In the genomic region with DNA sequence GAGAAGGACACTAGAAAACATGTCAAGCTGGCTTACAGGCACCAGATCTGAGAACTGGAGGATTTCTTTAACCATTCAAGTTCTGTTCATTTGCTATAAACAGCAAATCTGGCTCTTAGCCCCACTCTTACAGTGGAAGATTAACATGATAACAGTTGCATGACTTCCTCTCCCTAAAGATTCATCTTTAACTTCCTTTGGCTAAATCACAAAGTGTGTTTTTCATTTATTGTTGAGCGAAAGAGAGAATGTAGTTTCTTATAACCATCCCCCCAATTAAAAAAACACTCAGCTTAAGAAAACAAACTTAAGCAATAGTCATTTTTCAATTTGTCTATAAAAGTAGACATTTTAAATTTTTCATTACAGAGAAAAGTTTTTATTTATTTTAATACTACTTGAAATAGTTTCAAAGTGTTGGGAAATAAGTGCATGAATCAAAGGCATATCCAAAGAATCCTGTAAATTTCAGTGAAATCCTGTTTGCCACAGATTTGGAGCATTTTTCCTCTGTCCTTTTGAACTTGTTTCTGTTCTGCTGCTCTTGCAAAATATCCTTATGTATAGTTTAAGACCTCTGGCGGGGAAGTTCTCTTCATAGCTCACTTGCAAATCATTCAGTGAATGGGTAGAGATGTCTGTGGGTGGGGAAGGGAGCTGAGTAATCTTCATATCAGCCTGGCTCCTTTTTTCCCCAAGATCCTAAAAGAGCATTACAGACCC, we compare ENCODE assay signal across 11 cellular contexts.
DNase-seq lines count a peak whose midpoint lies in the region; ATAC-seq and TF ChIP-seq lines count a peak whose summit lies in the region.
"Had no signal": no experiment of that assay in that cellular context is flagged by ENCODE, and none has a peak within 500 bp of the region (broad histone marks: within the 10 kb centered on the region; RNA-seq: fewer than 3 reads in every experiment).

No MANE protein-coding gene starts in this region.

- no peaks in the 10 kb centered on the region for H3K27me3 ChIP-seq in upper lobe of right lung

- no peaks in the 10 kb centered on the region for H3K36me3 Mint-ChIP-seq in natural killer cell
- H3K36me3 Mint-ChIP-seq: brain; natural killer cell treated with Interleukin-12 subunit alpha and Interleukin-12 subunit beta and Interleukin-15 and Interleukin-18, amount 100 ng/mL, for 72 hours had no signal

- TF ChIP-seq CTCF in HFF-Myc (IDR thresholded peaks at IDR 0.05; ENCODE audit: low read depth, low read length, missing control alignments) (no peak), upper lobe of right lung (IDR thresholded peaks at IDR 0.05) (no peak), natural killer cell (IDR thresholded peaks at IDR 0.05) (no peak)

- no peaks in the 10 kb centered on the region for H3K4me1 Mint-ChIP-seq in natural killer cell
- H3K4me1 Mint-ChIP-seq: brain had no signal

- no peak overlapping the region for H3K4me3 Mint-ChIP-seq in natural killer cell
- H3K4me3 Mint-ChIP-seq: brain; natural killer cell treated with Interleukin-12 subunit alpha and Interleukin-12 subunit beta and Interleukin-15 and Interleukin-18, amount 100 ng/mL, for 72 hours had no signal

- H3K27me3 Mint-ChIP-seq in natural killer cell (ENCODE audit: low read depth in 2 of 2), result peaks cover under 1 to 10% of the 10 kb centered on the region in 2 donors

- H3K27ac Mint-ChIP-seq in natural killer cell, result no peak overlapping the region
- H3K27ac Mint-ChIP-seq: natural killer cell treated with Interleukin-12 subunit alpha and Interleukin-12 subunit beta and Interleukin-15 and Interleukin-18, amount 100 ng/mL, for 72 hours had no signal

- intact Hi-C loops in upper lobe of right lung (cut with DNase I) (no loop called here), natural killer cell (cut with micrococcal nuclease) (no loop called here)

- H3K9me3 Mint-ChIP-seq in natural killer cell, result no peaks in the 10 kb centered on the region
- H3K9me3 Mint-ChIP-seq: natural killer cell treated with Interleukin-12 subunit alpha and Interleukin-12 subunit beta and Interleukin-15 and Interleukin-18, amount 100 ng/mL, for 72 hours had no signal

- peak; percentile 65 for DNase-seq in HFF-Myc (ENCODE audit: extremely low read depth, low read depth)
- peak; percentile 83 for DNase-seq in SKM-1 treated with dmso at 0.1 percent for 144 hours (lab: John Stamatoyannopoulos, UW; ENCODE audit: unreplicated experiment)
- peak; percentile 53 for DNase-seq in fibroblast of the conjunctiva (ENCODE audit: low read depth)
- DNase-seq in upper lobe of right lung, result no peak
- DNase-seq in stimulated activated naive CD4-positive, alpha-beta T cell treated with Interleukin-2 at 50 U/mL for 16 hours (lab: John Stamatoyannopoulos, UW), result no peak
- no peak for DNase-seq in natural killer cell
- DNase-seq: NCI-H2107, PC-3 had no signal

- no peaks in the 10 kb centered on the region for H3K36me3 ChIP-seq in upper lobe of right lung

- no peak overlapping the region for H3K27ac ChIP-seq in upper lobe of right lung

- H3K9me3 ChIP-seq in upper lobe of right lung, result no peaks in the 10 kb centered on the region

- H3K4me3 ChIP-seq in HFF-Myc (replicated peaks; ENCODE audit: low read depth, low read length) (no peak overlapping the region), upper lobe of right lung (no peak overlapping the region)

- H3K4me1 ChIP-seq in upper lobe of right lung, result peaks cover 15% of the 10 kb centered on the region

- ATAC-seq in upper lobe of right lung (peak; percentile 46), natural killer cell (no peak), GM19467 (IDR thresholded peaks at IDR 0.05; ENCODE audit: unreplicated experiment) (no peak)
- ATAC-seq: natural killer cell treated with Interleukin-12 subunit alpha and Interleukin-12 subunit beta and Interleukin-15 and Interleukin-18, amount 100 ng/mL, for 72 hours; PC-3 had no signal

Comparison
In these comparisons a context has a peak if more than half of its experiments do, and no peak if none do; other contexts are left out.
1. DNase-seq: peak in HFF-Myc (single experiment), SKM-1 treated with dmso at 0.1 percent for 144 hours (single experiment) and fibroblast of the conjunctiva (single experiment); none in upper lobe of right lung (single experiment), stimulated activated naive CD4-positive, alpha-beta T cell treated with Interleukin-2 at 50 U/mL for 16 hours (single experiment) and natural killer cell (single experiment).